ENCODE assay signal across 10 cellular contexts in the genomic region with DNA sequence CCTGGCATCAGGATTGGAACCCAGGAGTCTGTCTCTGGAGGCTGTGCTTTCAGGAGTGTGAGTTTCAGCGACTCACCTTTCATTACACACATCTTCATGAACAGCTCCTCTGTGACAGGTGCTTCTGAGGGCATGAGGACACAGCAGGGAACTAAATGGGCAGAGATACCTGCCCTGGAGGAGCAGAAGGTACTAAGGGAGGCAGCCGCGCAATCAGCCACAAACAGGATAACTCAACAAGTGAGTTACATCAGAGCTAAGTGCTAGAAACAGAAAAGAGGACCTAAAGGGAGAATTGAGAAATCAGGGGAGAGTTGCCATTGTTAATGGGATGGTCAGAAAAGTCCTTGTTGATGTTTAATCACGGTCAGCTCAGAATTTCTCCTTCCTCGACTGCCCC. TPM values are rescaled to one million over a fixed set of nuclear protein-coding genes. Genes with fewer than 3 reads are reported as not detected.
"Had no signal": no experiment of that assay in that cellular context is flagged by ENCODE, and none has a peak within 500 bp of the region (broad histone marks: within the 10 kb centered on the region; RNA-seq: fewer than 3 reads in every experiment).

No MANE protein-coding gene starts in this region.

- H3K36me3 Mint-ChIP-seq: natural killer cell treated with Interleukin-12 subunit alpha and Interleukin-12 subunit beta and Interleukin-15 and Interleukin-18, amount 100 ng/mL, for 72 hours; stimulated activated memory B cell treated with anti-CD40 and anti-IgM and Interleukin-4, amounts not matched to agents 10 μg/mL and 1 μg/mL and 100 μg/mL, for 72 hours; type B pancreatic cell had no signal

- H3K36me3 ChIP-seq: brain microvascular endothelial cell, colonic mucosa had no signal

- H3K4me3 Mint-ChIP-seq: activated T-cell treated with anti-CD3 and anti-CD28 coated beads, Interleukin-2, amount 50 U/mL, for 72 hours; natural killer cell treated with Interleukin-12 subunit alpha and Interleukin-12 subunit beta and Interleukin-15 and Interleukin-18, amount 100 ng/mL, for 72 hours; stimulated activated memory B cell treated with anti-CD40 and anti-IgM and Interleukin-4, amounts not matched to agents 10 μg/mL and 1 μg/mL and 100 μg/mL, for 72 hours; type B pancreatic cell had no signal

- H3K4me3 ChIP-seq: colonic mucosa, lung, testis had no signal

- H3K9me3 Mint-ChIP-seq: natural killer cell treated with Interleukin-12 subunit alpha and Interleukin-12 subunit beta and Interleukin-15 and Interleukin-18, amount 100 ng/mL, for 72 hours had no signal

- DNase-seq: foreskin keratinocyte had no signal

- H3K4me1 ChIP-seq: colonic mucosa, foreskin keratinocyte, testis had no signal

- H3K27ac ChIP-seq: brain microvascular endothelial cell, colonic mucosa, foreskin keratinocyte, testis had no signal

- H3K9me3 ChIP-seq: colonic mucosa, testis had no signal

- H3K27me3 ChIP-seq: brain microvascular endothelial cell, colonic mucosa, testis had no signal

- H3K27ac Mint-ChIP-seq: activated T-cell treated with anti-CD3 and anti-CD28 coated beads, Interleukin-2, amount 50 U/mL, for 72 hours; natural killer cell treated with Interleukin-12 subunit alpha and Interleukin-12 subunit beta and Interleukin-15 and Interleukin-18, amount 100 ng/mL, for 72 hours; stimulated activated memory B cell treated with anti-CD40 and anti-IgM and Interleukin-4, amounts not matched to agents 10 μg/mL and 1 μg/mL and 100 μg/mL, for 72 hours had no signal

RNA-seq across cellular contexts. Expression of a gene that starts 42.5 kb away (rescaled TPM):
- total RNA-seq: natural killer cell treated with Interleukin-12 subunit alpha and Interleukin-12 subunit beta and Interleukin-15 and Interleukin-18, amount 100 ng/mL, for 72 hours had no signal

RNA-seq across cellular contexts. Expression of a gene that starts 51.1 kb away (rescaled TPM):
- total RNA-seq: activated CD8-positive, alpha-beta memory T cell treated with anti-CD3 and anti-CD28 coated beads for 36 hours; natural killer cell treated with Interleukin-12 subunit alpha and Interleukin-12 subunit beta and Interleukin-15 and Interleukin-18, amount 100 ng/mL, for 72 hours had no signal
